Comparison of ENCODE assay signal across 1 cellular context in the genomic region with DNA sequence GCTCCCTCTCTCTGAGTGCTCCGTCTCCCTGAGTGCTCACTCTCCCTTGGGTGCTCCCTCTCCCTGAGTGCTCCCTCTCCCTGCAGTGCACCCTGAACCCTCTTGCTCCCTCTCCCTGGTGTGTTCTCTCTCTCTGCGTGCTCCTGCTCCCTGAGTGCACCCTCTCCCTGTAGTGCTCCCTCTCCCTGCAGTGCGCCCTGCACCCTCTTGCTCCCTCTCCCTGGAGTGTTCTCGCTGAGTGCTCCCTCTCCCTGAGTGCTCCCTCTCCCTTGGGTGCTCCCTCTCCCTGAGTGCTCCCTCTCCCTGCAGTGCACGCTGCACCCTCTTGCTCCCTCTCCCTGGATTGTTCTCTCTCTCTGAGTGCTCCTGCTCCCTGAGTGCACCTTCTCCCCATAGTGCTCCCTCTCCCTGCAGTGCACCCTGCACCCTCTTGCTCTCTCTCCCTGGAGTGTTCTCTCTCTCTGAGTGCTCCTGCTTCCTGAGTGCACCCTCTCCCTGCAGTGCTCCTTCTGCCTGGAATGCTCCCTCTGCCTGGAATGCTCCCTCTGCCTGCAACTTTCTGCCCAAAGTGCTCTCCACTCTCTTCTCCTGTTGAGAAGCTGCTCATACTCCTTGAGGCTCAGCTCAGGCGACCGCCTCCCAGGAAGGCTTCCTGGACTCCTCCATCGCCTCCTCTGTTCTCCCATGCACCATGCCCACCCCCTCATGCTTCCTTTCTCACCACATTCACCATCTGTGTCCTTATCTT.
TF ChIP-seq lines count a peak whose summit lies in the region.

No MANE protein-coding gene starts in this region.

TF ChIP-seq in GM12878, 131 proteins besides CTCF, POLR2A, EP300 and RAD21:
- TF ChIP-seq NFXL1 (IDR thresholded peaks at IDR 0.05; ENCODE audit: borderline replicate concordance) (0 out of 2 replicates have a peak, but pooled peaks have one; percentile 83), SIN3A (IDR thresholded peaks at IDR 0.05; ENCODE audit: low read depth, low read length) (no peak), ETV6 (conservative IDR thresholded peaks at IDR 0.05 in 1 of 2, IDR thresholded peaks at IDR 0.05 in 1 of 2; ENCODE audit: borderline replicate concordance in 1 of 2, low read depth in 1 of 2) (no peak), DPF2 (IDR thresholded peaks at IDR 0.05) (no peak)
